17 cellular contexts compared by ENCODE assay signal in the genomic region with DNA sequence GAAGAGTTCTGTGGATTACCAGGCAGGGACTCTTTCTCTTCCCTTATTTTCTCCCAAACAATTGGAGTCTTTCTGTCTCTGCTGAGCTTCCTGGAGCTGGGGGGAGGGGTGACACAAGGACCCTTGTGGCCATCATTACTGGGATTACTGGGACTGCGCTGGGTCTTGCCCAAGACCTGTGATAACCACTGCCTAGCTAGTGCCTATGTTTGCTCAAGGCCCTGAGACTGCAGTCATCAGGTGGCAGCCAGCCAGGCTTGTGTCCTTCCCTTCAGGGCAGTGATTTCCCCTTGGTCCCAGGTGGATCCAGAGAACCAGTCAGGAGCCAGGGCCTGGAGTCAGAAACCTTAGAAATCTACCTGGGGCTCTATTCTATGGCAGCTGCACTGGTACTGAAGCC.
DNase-seq lines count a peak whose midpoint lies in the region; ATAC-seq lines count a peak whose summit lies in the region.
"Had no signal": no experiment of that assay in that cellular context is flagged by ENCODE, and none has a peak within 500 bp of the region (broad histone marks: within the 10 kb centered on the region; RNA-seq: fewer than 3 reads in every experiment).

No MANE protein-coding gene starts in this region.

- peaks cover 0 to 7% of the 10 kb centered on the region in 2 experiments for H3K9me3 ChIP-seq in CD4-positive, CD25-positive, alpha-beta regulatory T cell (ENCODE audit: control insufficient read depth in 2 of 2, low read length in 2 of 2)
- H3K9me3 ChIP-seq in mesenchymal stem cell (ENCODE audit: control insufficient read depth, low read length) = peaks cover 9% of the 10 kb centered on the region

- H4K91ac ChIP-seq in mesenchymal stem cell (ENCODE audit: low read length) = no peak overlapping the region

- H2AK5ac ChIP-seq in mesenchymal stem cell (ENCODE audit: low read length, severe bottlenecking) = no peak overlapping the region

- no peak overlapping the region for H2BK120ac ChIP-seq in mesenchymal stem cell (ENCODE audit: low read depth, low read length)

- H3K9ac ChIP-seq in mesenchymal stem cell (ENCODE audit: low read length) = no peak overlapping the region

- H3K27me3 ChIP-seq in CD4-positive, CD25-positive, alpha-beta regulatory T cell (ENCODE audit: control insufficient read depth, insufficient read depth, low read length) = no peaks in the 10 kb centered on the region
- no peaks in the 10 kb centered on the region for H3K27me3 ChIP-seq in mesenchymal stem cell (ENCODE audit: control insufficient read depth in 1 of 2, insufficient read depth in 1 of 2, low read length in 2 of 2)

- H3K4me2 ChIP-seq in mesenchymal stem cell (ENCODE audit: low read length, poor library complexity, severe bottlenecking) = no peak overlapping the region

- H3K4me3 ChIP-seq in CD4-positive, CD25-positive, alpha-beta regulatory T cell (ENCODE audit: low read depth, low read length) = no peak overlapping the region
- H3K4me3 ChIP-seq in mesenchymal stem cell (ENCODE audit: insufficient read depth in 1 of 2, low read depth in 1 of 2, low read length in 2 of 2) = no peak overlapping the region

- no peak overlapping the region for H3K4ac ChIP-seq in mesenchymal stem cell (ENCODE audit: low read depth in 1 of 2, low read length in 2 of 2)

- no peak overlapping the region for H4K8ac ChIP-seq in mesenchymal stem cell (ENCODE audit: low read length)

- peaks cover 11% of the 10 kb centered on the region for H3K36me3 Mint-ChIP-seq in CD4-positive, CD25-positive, alpha-beta regulatory T cell
- peaks cover 17% of the 10 kb centered on the region for H3K36me3 Mint-ChIP-seq in natural killer cell treated with Interleukin-12 subunit alpha and Interleukin-12 subunit beta and Interleukin-15 and Interleukin-18, amount 100 ng/mL, for 72 hours
- H3K36me3 Mint-ChIP-seq: immature natural killer cell had no signal

- H3K79me1 ChIP-seq in mesenchymal stem cell (replicated peaks; ENCODE audit: low read length, poor library complexity, severe bottlenecking) = peaks cover 8% of the 10 kb centered on the region

- peaks cover 11 to 29% (median 19%) of the 10 kb centered on the region in 4 donors for H3K4me1 Mint-ChIP-seq in CD4-positive, CD25-positive, alpha-beta regulatory T cell
- H3K4me1 Mint-ChIP-seq in natural killer cell treated with Interleukin-12 subunit alpha and Interleukin-12 subunit beta and Interleukin-15 and Interleukin-18, amount 100 ng/mL, for 72 hours (ENCODE audit: low read depth in 2 of 2) = peaks cover 5 to 8% of the 10 kb centered on the region in 2 donors
- H3K4me1 Mint-ChIP-seq: immature natural killer cell had no signal

- no peak overlapping the region for H2BK5ac ChIP-seq in mesenchymal stem cell (ENCODE audit: low read depth, low read length, poor library complexity, severe bottlenecking)

- H3K36me3 ChIP-seq in CD4-positive, CD25-positive, alpha-beta regulatory T cell (ENCODE audit: control insufficient read depth, insufficient read depth, low read length) = no peaks in the 10 kb centered on the region
- no peaks in the 10 kb centered on the region for H3K36me3 ChIP-seq in mesenchymal stem cell (ENCODE audit: control insufficient read depth in 1 of 2, insufficient read depth in 2 of 2, low read depth in 1 of 2, low read length in 2 of 2)

- peak overlapping the region in 2 of 3 donors; percentile 39 to 79 for H3K27ac Mint-ChIP-seq in CD4-positive, CD25-positive, alpha-beta regulatory T cell
- H3K27ac Mint-ChIP-seq in natural killer cell treated with Interleukin-12 subunit alpha and Interleukin-12 subunit beta and Interleukin-15 and Interleukin-18, amount 100 ng/mL, for 72 hours = no peak overlapping the region
- H3K27ac Mint-ChIP-seq: brain, immature natural killer cell had no signal

- peak overlapping the region; percentile 0 for H2BK15ac ChIP-seq in mesenchymal stem cell (ENCODE audit: low read depth, poor library complexity, severe bottlenecking)

- no peak overlapping the region for H3K23ac ChIP-seq in mesenchymal stem cell (ENCODE audit: low read length in 2 of 2)

- peaks cover 4 to 13% (median 10%) of the 10 kb centered on the region in 7 donors for H3K9me3 Mint-ChIP-seq in CD4-positive, CD25-positive, alpha-beta regulatory T cell
- peaks cover 10% of the 10 kb centered on the region for H3K9me3 Mint-ChIP-seq in natural killer cell treated with Interleukin-12 subunit alpha and Interleukin-12 subunit beta and Interleukin-15 and Interleukin-18, amount 100 ng/mL, for 72 hours

- no peak overlapping the region for H3K18ac ChIP-seq in mesenchymal stem cell (ENCODE audit: low read depth in 1 of 2, low read length in 2 of 2)

- H3K4me1 ChIP-seq in CD4-positive, CD25-positive, alpha-beta regulatory T cell (ENCODE audit: control insufficient read depth, insufficient read depth, low read length, poor library complexity, severe bottlenecking) = no peaks in the 10 kb centered on the region
- peaks cover 1% of the 10 kb centered on the region for H3K4me1 ChIP-seq in mesenchymal stem cell (ENCODE audit: control insufficient read depth, insufficient read depth, low read depth, low read length)

- no peaks in the 10 kb centered on the region for H3K27me3 Mint-ChIP-seq in CD4-positive, CD25-positive, alpha-beta regulatory T cell
- H3K27me3 Mint-ChIP-seq in natural killer cell treated with Interleukin-12 subunit alpha and Interleukin-12 subunit beta and Interleukin-15 and Interleukin-18, amount 100 ng/mL, for 72 hours = peaks cover 0 to 3% of the 10 kb centered on the region in 2 donors

- ATAC-seq in CD4-positive, CD25-positive, alpha-beta regulatory T cell (ENCODE audit: low read depth in 2 of 2) = no peak
- no peak for ATAC-seq in natural killer cell treated with Interleukin-12 subunit alpha and Interleukin-12 subunit beta and Interleukin-15 and Interleukin-18, amount 100 ng/mL, for 72 hours
- ATAC-seq in HG03521 (IDR thresholded peaks at IDR 0.05; ENCODE audit: unreplicated experiment) = no peak

- H2BK12ac ChIP-seq in mesenchymal stem cell (ENCODE audit: low read length in 2 of 2) = no peak overlapping the region

- WGBS in mesenchymal stem cell = 95% methylated on average over 1 of the region's 1 CpG

- no peak for DNase-seq in CD4-positive, CD25-positive, alpha-beta regulatory T cell
- DNase-seq in EL = peak; percentile 6
- peak; percentile 28 for DNase-seq in amniotic epithelial cell (ENCODE audit: low read depth)
- no peak for DNase-seq in mesenchymal stem cell
- no peak for DNase-seq in KG1 (lab: John Stamatoyannopoulos, UW)
- no peak for DNase-seq in natural killer cell treated with Interleukin-12 subunit alpha and Interleukin-12 subunit beta and Interleukin-15 and Interleukin-18, amount 100 ng/mL, for 72 hours (ENCODE audit: low spot score)
- no peak for DNase-seq in midbrain (lab: John Stamatoyannopoulos, UW)
- DNase-seq: activated effector memory CD4-positive, alpha-beta T cell treated with anti-CD3 and anti-CD28 coated beads, Interleukin-2, amount 50 U/mL, for 16 hours; C1 segment of cervical spinal cord; effector memory CD4-positive, alpha-beta T cell; GDM1; immature natural killer cell; Karpas-422; NCI-H2029 treated with DMSO at 0.1 percent for 48 hours; stimulated activated CD4-positive, alpha-beta T cell treated with anti-CD3 and anti-CD28 coated beads, Interleukin-2, amount 100 ng/mL, for 24 hours had no signal

- H3K4me3 Mint-ChIP-seq in CD4-positive, CD25-positive, alpha-beta regulatory T cell = peak overlapping the region in 2 of 4 donors; percentile 21 to 33
- H3K4me3 Mint-ChIP-seq in natural killer cell treated with Interleukin-12 subunit alpha and Interleukin-12 subunit beta and Interleukin-15 and Interleukin-18, amount 100 ng/mL, for 72 hours = no peak overlapping the region
- H3K4me3 Mint-ChIP-seq: brain, immature natural killer cell had no signal

- no peak overlapping the region for H3K27ac ChIP-seq in CD4-positive, CD25-positive, alpha-beta regulatory T cell (ENCODE audit: insufficient read depth, low read length, poor library complexity, severe bottlenecking)
- H3K27ac ChIP-seq in mesenchymal stem cell (ENCODE audit: low read length, poor library complexity, severe bottlenecking) = no peak overlapping the region

- H3K14ac ChIP-seq in mesenchymal stem cell (ENCODE audit: low read length in 2 of 2) = no peak overlapping the region

- H2AFZ ChIP-seq in mesenchymal stem cell (ENCODE audit: low read depth, low read length) = no peak overlapping the region

Comparison
In these comparisons a context has a peak if more than half of its experiments do, and no peak if none do; other contexts are left out.
1. DNase-seq: peak in EL (single experiment) and amniotic epithelial cell (single experiment); none in CD4-positive, CD25-positive, alpha-beta regulatory T cell (0 of 3), mesenchymal stem cell (single experiment), KG1 (single experiment), natural killer cell treated with Interleukin-12 subunit alpha and Interleukin-12 subunit beta and Interleukin-15 and Interleukin-18, amount 100 ng/mL, for 72 hours (single experiment) and midbrain (single experiment).
2. H3K27ac Mint-ChIP-seq: peak in CD4-positive, CD25-positive, alpha-beta regulatory T cell (2 of 3); none in natural killer cell treated with Interleukin-12 subunit alpha and Interleukin-12 subunit beta and Interleukin-15 and Interleukin-18, amount 100 ng/mL, for 72 hours (0 of 2).